12 cellular contexts compared by ENCODE assay signal in the genomic region with DNA sequence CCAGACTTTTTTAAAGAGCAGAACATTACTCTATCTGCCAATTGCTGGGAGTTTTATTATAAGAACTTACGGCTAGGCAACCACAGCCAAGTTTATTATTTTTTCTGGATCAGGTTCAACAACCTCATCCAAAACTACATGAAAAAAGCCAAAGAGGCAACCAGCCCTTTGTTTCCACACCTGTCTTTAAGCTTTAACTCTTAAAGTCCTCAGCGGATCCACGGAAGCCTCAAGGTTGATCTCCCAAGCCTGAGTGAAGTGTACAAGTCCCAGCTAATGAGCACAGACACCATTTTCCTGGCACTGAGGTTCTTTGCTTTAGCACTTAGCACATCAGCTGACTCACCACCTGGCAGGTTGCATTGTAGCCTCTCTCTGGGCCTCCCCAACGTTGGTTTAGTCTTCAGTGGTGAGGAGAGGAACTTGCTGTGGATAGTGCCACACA.
A peak's percentile ranks its signal among the peaks of the same experiment; 100 is the strongest.
DNase-seq lines count a peak whose midpoint lies in the region; ATAC-seq and TF ChIP-seq lines count a peak whose summit lies in the region.
"Had no signal": no experiment of that assay in that cellular context is flagged by ENCODE, and none has a peak within 500 bp of the region (broad histone marks: within the 10 kb centered on the region; RNA-seq: fewer than 3 reads in every experiment).

No MANE protein-coding gene starts in this region.

- ATAC-seq in body of pancreas: peak; percentile 68
- ATAC-seq: stimulated activated naive CD8-positive, alpha-beta T cell treated with anti-CD3 and anti-CD28 coated beads, Interleukin-15, amount 100 ng/mL, for 72 hours had no signal

- 8 to 23% methylated on average over 4 of the region's 4 CpGs for WGBS in body of pancreas, 2 donors
- WGBS in thyroid gland, 2 donors: 20 to 33% methylated on average over 4 of the region's 4 CpGs

- H3K27ac ChIP-seq in body of pancreas (peak overlapping the region in 3 of 4 donors; percentile 2 to 30 (median 24)), right atrium auricular region (peak overlapping the region; percentile 37 to 61), thyroid gland (peak overlapping the region in 2 of 3 donors; percentile 4 to 63)
- H3K27ac ChIP-seq: 22Rv1 had no signal

- H3K4me3 ChIP-seq in body of pancreas: no peak overlapping the region
- no peak overlapping the region for H3K4me3 ChIP-seq in right atrium auricular region
- H3K4me3 ChIP-seq in thyroid gland (replicated peaks in 1 of 3): no peak overlapping the region
- H3K4me3 ChIP-seq: lung had no signal

- H3K36me3 ChIP-seq in body of pancreas (replicated peaks in 1 of 2; ENCODE audit: insufficient read depth in 1 of 2, low read depth in 2 of 2) (peaks cover 0 to 3% of the 10 kb centered on the region in 2 donors), right atrium auricular region (peaks cover 9% of the 10 kb centered on the region), thyroid gland (no peaks in the 10 kb centered on the region)

- H3K27me3 ChIP-seq in body of pancreas: no peaks in the 10 kb centered on the region
- no peaks in the 10 kb centered on the region for H3K27me3 ChIP-seq in right atrium auricular region
- no peaks in the 10 kb centered on the region for H3K27me3 ChIP-seq in thyroid gland

- H3K9me3 ChIP-seq in body of pancreas: no peaks in the 10 kb centered on the region
- no peaks in the 10 kb centered on the region for H3K9me3 ChIP-seq in right atrium auricular region
- H3K9me3 ChIP-seq in thyroid gland: no peaks in the 10 kb centered on the region

- no peak for TF ChIP-seq POLR2A in body of pancreas (IDR thresholded peaks at IDR 0.05)
- TF ChIP-seq POLR2A in thyroid gland (IDR thresholded peaks at IDR 0.05): no peak

- intact Hi-C loops in body of pancreas (cut with DNase I): no loop called here
- intact Hi-C loops in thyroid gland (cut with DNase I): loop anchor here (10.0 kb wide), 2 partner anchors 118 to 142 kb away; a partner anchor contains a TSS

- DNase-seq in DMS 273 (lab: John Stamatoyannopoulos, UW; ENCODE audit: unreplicated experiment) (peak; percentile 14), DMS 273 treated with DMSO at 0.1 percent for 48 hours (lab: John Stamatoyannopoulos, UW) (no peak), body of pancreas (peak; percentile 57 to 74 (median 64)), right atrium auricular region (ENCODE audit: low spot score) (peak; percentile 82), thyroid gland (peak; percentile 39 to 43), HCEC 1CT (no peak), 8988T (no peak), putamen (ENCODE audit: low spot score) (no peak)
- DNase-seq: GF-D8; stimulated activated naive CD8-positive, alpha-beta T cell treated with anti-CD3 and anti-CD28 coated beads, Interleukin-15, amount 100 ng/mL, for 72 hours had no signal

- peaks cover 42% of the 10 kb centered on the region for H3K4me1 ChIP-seq in body of pancreas
- H3K4me1 ChIP-seq in right atrium auricular region: peaks cover 0 to 56% of the 10 kb centered on the region in 2 donors
- H3K4me1 ChIP-seq in thyroid gland: peaks cover 27 to 39% of the 10 kb centered on the region in 2 donors

- TF ChIP-seq CTCF in body of pancreas (IDR thresholded peaks at IDR 0.05): peak in 2 of 7 experiments; percentile 4 to 23
- no peak for TF ChIP-seq CTCF in right atrium auricular region (IDR thresholded peaks at IDR 0.05)
- no peak for TF ChIP-seq CTCF in thyroid gland (IDR thresholded peaks at IDR 0.05)

Comparison
In these comparisons a context has a peak if more than half of its experiments do, and no peak if none do; other contexts are left out.
1. DNase-seq: peak in DMS 273 (single experiment), body of pancreas (4 of 4), right atrium auricular region (single experiment) and thyroid gland (2 of 2); none in DMS 273 treated with DMSO at 0.1 percent for 48 hours (single experiment), HCEC 1CT (single experiment), 8988T (single experiment) and putamen (single experiment).
2. Peak in every context shown above with its lines, with median percentiles within 50 percentile points of each other: H3K27ac ChIP-seq.